ENCODE assay signal across 22 cellular contexts in genomic region chr4:56861365-56861764, GRCh38. TPM values are rescaled to one million over a fixed set of nuclear protein-coding genes. Genes with fewer than 3 reads are reported as not detected.
DNase-seq lines count a peak whose midpoint lies in the region; ATAC-seq, FAIRE-seq and TF ChIP-seq lines count a peak whose summit lies in the region.
"Had no signal": no experiment of that assay in that cellular context is flagged by ENCODE, and none has a peak within 500 bp of the region (broad histone marks: within the 10 kb centered on the region; RNA-seq: fewer than 3 reads in every experiment).

No MANE protein-coding gene starts in this region.

- H3K23me2 ChIP-seq in H1 (ENCODE audit: low read depth, low read length) = no peaks in the 10 kb centered on the region

- H3K14ac ChIP-seq in H1 (ENCODE audit: insufficient read length) = no peak overlapping the region

- H2BK120ac ChIP-seq in H1 (replicated peaks; ENCODE audit: low read depth, low read length) = no peak overlapping the region

- TF ChIP-seq RAD21 in H1 (IDR thresholded peaks at IDR 0.05 in 1 of 2, conservative IDR thresholded peaks at IDR 0.05 in 1 of 2; ENCODE audit: low read depth in 2 of 2, low read length in 2 of 2) = no peak

- no peaks in the 10 kb centered on the region for H3K79me1 ChIP-seq in H1 (ENCODE audit: low read depth, low read length)

- H3K4ac ChIP-seq in H1 (replicated peaks; ENCODE audit: insufficient read length, low read depth, low read length) = no peak overlapping the region

- H2AK5ac ChIP-seq in H1 (ENCODE audit: low read depth, low read length) = no peak overlapping the region

- H3K36me3 ChIP-seq in BE2C = no peaks in the 10 kb centered on the region
- H3K36me3 ChIP-seq in NT2/D1 (ENCODE audit: insufficient read depth, insufficient read length, low read length) = no peaks in the 10 kb centered on the region
- H3K36me3 ChIP-seq in H1 (ENCODE audit: control insufficient read depth in 2 of 4, insufficient read depth in 4 of 4, low read length in 3 of 4) = no peaks in the 10 kb centered on the region
- H3K36me3 ChIP-seq in transverse colon = no peaks in the 10 kb centered on the region
- H3K36me3 ChIP-seq: SJCRH30, suprapubic skin had no signal

- H3K4me1 ChIP-seq in BE2C = no peaks in the 10 kb centered on the region
- peaks cover 4% of the 10 kb centered on the region for H3K4me1 ChIP-seq in NT2/D1 (ENCODE audit: insufficient read depth, insufficient read length)
- H3K4me1 ChIP-seq in H1 (replicated peaks in 1 of 4; ENCODE audit: control insufficient read depth in 3 of 4, insufficient read depth in 4 of 4, low read length in 3 of 4) = no peaks in the 10 kb centered on the region
- H3K4me1 ChIP-seq in transverse colon = no peaks in the 10 kb centered on the region
- H3K4me1 ChIP-seq: SJCRH30 had no signal

- H2BK20ac ChIP-seq in H1 (ENCODE audit: low read length) = no peak overlapping the region

- no peaks in the 10 kb centered on the region for H3K79me2 ChIP-seq in H1 (ENCODE audit: control insufficient read depth in 1 of 2, insufficient read depth in 2 of 2, low read length in 2 of 2)

- no peak overlapping the region for H3K23ac ChIP-seq in H1 (ENCODE audit: insufficient read length)

- in situ Hi-C loops in transverse colon (cut with MboI; ENCODE audit: low pct_ligation_motif_present in 1 of 4, low pct_unique_long_range_greater_than_20kb in 1 of 4, low sequenced_read_pairs in 3 of 4) = no loop called here

- H3K27me3 ChIP-seq in BE2C = peaks cover 4% of the 10 kb centered on the region; the same call in 1 of the 2 replicates
- no peaks in the 10 kb centered on the region for H3K27me3 ChIP-seq in NT2/D1 (ENCODE audit: insufficient read depth, insufficient read length)
- no peaks in the 10 kb centered on the region for H3K27me3 ChIP-seq in H1 (replicated peaks in 1 of 4; ENCODE audit: control insufficient read depth in 3 of 4, extremely low read depth in 1 of 4, insufficient read depth in 3 of 4, low read length in 3 of 4)
- no peaks in the 10 kb centered on the region for H3K27me3 ChIP-seq in transverse colon
- H3K27me3 ChIP-seq: SJCRH30, suprapubic skin had no signal

- no peak overlapping the region for H3K18ac ChIP-seq in H1 (ENCODE audit: extremely low read depth, low read length)

- H4K8ac ChIP-seq in H1 (ENCODE audit: extremely low read depth, insufficient read depth, low read length) = no peak overlapping the region

- TF ChIP-seq CTCF in BE2C (IDR thresholded peaks at IDR 0.05; ENCODE audit: low read depth, low read length) = no peak
- TF ChIP-seq CTCF in H1 (IDR thresholded peaks at IDR 0.05; ENCODE audit: control extremely low read depth in 1 of 3, insufficient read depth in 1 of 3, low read depth in 1 of 3, low read length in 3 of 3) = no peak
- no peak for TF ChIP-seq CTCF in transverse colon (IDR thresholded peaks at IDR 0.05)

- DNase-seq in BE2C (peak; percentile 22), GM12891 (ENCODE audit: insufficient read length, low spot score) (no peak), NT2/D1 (ENCODE audit: low read depth, low spot score) (peak; percentile 42), H1 (ENCODE audit: low read depth in 1 of 2, low spot score in 2 of 2) (no peak), transverse colon (no peak), RCC 7860 (ENCODE audit: low spot score) (no peak), SIG-M5 (lab: John Stamatoyannopoulos, UW) (no peak)
- DNase-seq: activated CD4-positive, alpha-beta T cell treated with anti-CD3 and anti-CD28 coated beads for 4 hours; activated naive CD4-positive, alpha-beta T cell treated with anti-CD3 and anti-CD28 coated beads, Interleukin-2, amount 10 ng/mL, durations not matched to agents 7 days and 5 days; activated T-cell treated with anti-CD3 and anti-CD28 coated beads for 4 hours; effector memory CD8-positive, alpha-beta T cell; NCI-H1105; NCI-H2171 treated with DMSO at 0.1 percent for 48 hours; NK-92 treated with Interleukin-12 subunit alpha and Interleukin-12 subunit beta, amount 100 ng/mL, for 24 hours; right cardiac atrium; stimulated activated CD4-positive, alpha-beta T cell treated with anti-CD3 and anti-CD28 coated beads, Interleukin-1b, Interleukin-23, amount 100 ng/mL, for 48 hours had no signal

- no peak overlapping the region for H4K91ac ChIP-seq in H1 (replicated peaks; ENCODE audit: insufficient read length, low read length)

- no peak overlapping the region for H3K4me3 ChIP-seq in BE2C (ENCODE audit: low read depth, low read length)
- no peak overlapping the region for H3K4me3 ChIP-seq in NT2/D1 (ENCODE audit: insufficient read length, low read depth)
- no peak overlapping the region for H3K4me3 ChIP-seq in H1 (ENCODE audit: extremely low read depth in 1 of 4, insufficient read depth in 2 of 4, low read depth in 3 of 4, low read length in 4 of 4)
- H3K4me3 ChIP-seq in transverse colon = no peak overlapping the region
- H3K4me3 ChIP-seq: SJCRH30, suprapubic skin had no signal

- no peak overlapping the region for H4K5ac ChIP-seq in H1 (ENCODE audit: insufficient read length, low read depth, low read length)

- 40% methylated on average over 1 of the region's 1 CpG; no CpG with 5 or more reads in 1 of the 2 experiments for WGBS in H1 (ENCODE audit: extremely low coverage in 1 of 2, insufficient coverage in 1 of 2, insufficient read length in 1 of 2, insufficient replicate concordance in 2 of 2, low coverage in 1 of 2, low lambda C conversion rate in 2 of 2, missing lambda C conversion rate in 1 of 2), 2 experiments
- 16% methylated on average over 1 of the region's 1 CpG; no CpG with 5 or more reads in 1 of the 2 donors for WGBS in transverse colon (ENCODE audit: low coverage in 1 of 2), 2 donors

- intact Hi-C loops in transverse colon (cut with DNase I; ENCODE audit: low total_unique reads) = no loop called here

- no peak overlapping the region for H3K9ac ChIP-seq in NT2/D1 (ENCODE audit: insufficient read length, low read depth)
- H3K9ac ChIP-seq in H1 (replicated peaks in 1 of 4; ENCODE audit: extremely low read depth in 1 of 4, low read depth in 3 of 4, low read length in 3 of 4) = no peak overlapping the region

- FAIRE-seq in GM12891 (lab: Jason Lieb, UNC) = peak; percentile 78
- FAIRE-seq in H1 (lab: Jason Lieb, UNC) = peak; percentile 77
- FAIRE-seq in RCC 7860 (lab: Jason Lieb, UNC) = no peak
- FAIRE-seq: H54 had no signal

- H2BK12ac ChIP-seq in H1 (ENCODE audit: low read depth, low read length) = no peak overlapping the region

- no peaks in the 10 kb centered on the region for H4K20me1 ChIP-seq in H1 (replicated peaks in 1 of 2; ENCODE audit: control insufficient read depth in 1 of 2, insufficient read depth in 2 of 2, low read length in 2 of 2)

- POLR2A ChIA-PET in H1 (lab: Charles Lee; ENCODE audit: partially characterized antibody) = interaction anchor here (0.6 to 1.8 kb wide), 5 partner anchors 16 to 94 kb away, joined by 3 to 7 read pairs (median 3); partner anchors contain the start of gene REST

- CTCF ChIA-PET in H1 (lab: Charles Lee; ENCODE audit: partially characterized antibody) = interaction anchor here (0.6 to 2.0 kb wide), 5 partner anchors 9 to 31 kb away, joined by 3 to 5 read pairs (median 3); no protein-coding TSS in a partner anchor

- H3K27ac ChIP-seq in H1 (ENCODE audit: low read depth, low read length) (no peak overlapping the region), transverse colon (no peak overlapping the region)
- H3K27ac ChIP-seq: SJCRH30, suprapubic skin had no signal

- TF ChIP-seq EP300 in H1 (IDR thresholded peaks at IDR 0.05; ENCODE audit: borderline replicate concordance in 1 of 2, low read depth in 2 of 2, low read length in 2 of 2) = no peak
- TF ChIP-seq EP300 in transverse colon (IDR thresholded peaks at IDR 0.05; ENCODE audit: low read depth) = no peak

- no peaks in the 10 kb centered on the region for H3K9me3 ChIP-seq in BE2C
- H3K9me3 ChIP-seq in NT2/D1 (ENCODE audit: insufficient read depth, low read length) = no peaks in the 10 kb centered on the region
- H3K9me3 ChIP-seq in H1 (ENCODE audit: insufficient read depth in 2 of 2, low read depth in 1 of 2, low read length in 1 of 2) = no peaks in the 10 kb centered on the region
- no peaks in the 10 kb centered on the region for H3K9me3 ChIP-seq in transverse colon
- H3K9me3 ChIP-seq: SJCRH30, suprapubic skin had no signal

- H2AFZ ChIP-seq in H1 (ENCODE audit: low read length) = no peak overlapping the region

- no peak for ATAC-seq in HG03442 (IDR thresholded peaks at IDR 0.05; ENCODE audit: unreplicated experiment)
- ATAC-seq: effector memory CD8-positive, alpha-beta T cell; right cardiac atrium had no signal

- no peak overlapping the region for H3K56ac ChIP-seq in H1 (replicated peaks; ENCODE audit: insufficient read length, low read depth, low read length)

- no peak overlapping the region for H3K4me2 ChIP-seq in H1 (ENCODE audit: insufficient read depth in 1 of 2, low read depth in 2 of 2, low read length in 2 of 2)

- TF ChIP-seq POLR2A in GM12891 (IDR thresholded peaks at IDR 0.05; ENCODE audit: low read depth, low read length) (no peak), H1 (IDR thresholded peaks at IDR 0.05; ENCODE audit: control extremely low read depth in 1 of 2, low read depth in 2 of 2, low read length in 2 of 2) (no peak), transverse colon (IDR thresholded peaks at IDR 0.05) (no peak)

- H2BK5ac ChIP-seq in H1 (ENCODE audit: low read depth, low read length) = no peak overlapping the region

- H2BK15ac ChIP-seq in H1 (ENCODE audit: low read length) = no peak overlapping the region

RNA-seq across cellular contexts. Expression of gene SPINK2, which starts 39.9 kb away (rescaled TPM):
- not detected for polyA plus RNA-seq in BE2C (2012; ENCODE audit: insufficient read depth, insufficient read length, low read depth)
- polyA plus RNA-seq in GM12891 (2012; ENCODE audit: low read depth, missing spikeins) = 1.1 TPM
- total RNA-seq in H1 (2021; fragmentation: NEBNext Ultra II Directional; extraction: Animal tissue kit (Norgen Biotek cat#: 25700)) = 1.4 and 1.6 TPM in 2 replicates
- 0.89 and 1.9 TPM in 2 replicates for polyA plus RNA-seq in H1 (2011; rRNA removed)
- 2.2 TPM for polyA plus RNA-seq in H1 (2011; cell fraction: cytosol; rRNA removed)
- polyA plus RNA-seq in H1 (2011; cell fraction: nucleus; rRNA removed) = 1.7 TPM
- 0.44 to 1.1 TPM (median 0.52 TPM) in 4 replicates for polyA plus RNA-seq in H1 (2012, experiment 1 of 2)
- 2.2 TPM for polyA plus RNA-seq in H1 (2012, experiment 2 of 2)
- 2.4 TPM for polyA plus RNA-seq in H1 (2013, experiment 1 of 2)
- 2.1 TPM for polyA plus RNA-seq in H1 (2013, experiment 2 of 2)
- polyA minus RNA-seq in H1 (2011; rRNA and poly(A)+ RNA removed) = 0.66 TPM in 1 of 2 replicates, not detected in the other
- polyA minus RNA-seq in H1 (2011; cell fraction: cytosol; rRNA and poly(A)+ RNA removed) = not detected
- polyA minus RNA-seq in H1 (2011; cell fraction: nucleus; rRNA and poly(A)+ RNA removed) = not detected
- total RNA-seq in transverse colon = 1 to 10 TPM in 1 of 4 donors, under 1 TPM in 1, not detected in 2; 0.68 to 2.9 TPM
- total RNA-seq: fibroblast of villous mesenchyme, neural crest cell, SJCRH30, suprapubic skin had no signal

RNA-seq across cellular contexts. Expression of gene REST, which starts 46.3 kb away (rescaled TPM):
- 0.06 TPM for polyA plus RNA-seq in BE2C (2012; ENCODE audit: insufficient read depth, insufficient read length, low read depth)
- polyA plus RNA-seq in GM12891 (2012; ENCODE audit: low read depth, missing spikeins) = 5.3 TPM
- 66.3 and 70.2 TPM in 2 replicates for total RNA-seq in H1 (2021; fragmentation: NEBNext Ultra II Directional; extraction: Animal tissue kit (Norgen Biotek cat#: 25700))
- polyA plus RNA-seq in H1 (2011; rRNA removed) = 6.9 and 10.2 TPM in 2 replicates
- polyA plus RNA-seq in H1 (2011; cell fraction: cytosol; rRNA removed) = 13.5 TPM
- polyA plus RNA-seq in H1 (2011; cell fraction: nucleus; rRNA removed) = 18.2 TPM
- polyA plus RNA-seq in H1 (2012, experiment 1 of 2) = 15.9 to 29.4 TPM (median 20.1 TPM) in 4 replicates
- polyA plus RNA-seq in H1 (2012, experiment 2 of 2) = 1.0 TPM
- 22.9 TPM for polyA plus RNA-seq in H1 (2013, experiment 1 of 2)
- polyA plus RNA-seq in H1 (2013, experiment 2 of 2) = 21.2 TPM
- 87.8 and 89.2 TPM in 2 replicates for polyA minus RNA-seq in H1 (2011; rRNA and poly(A)+ RNA removed)
- polyA minus RNA-seq in H1 (2011; cell fraction: cytosol; rRNA and poly(A)+ RNA removed) = 41.2 TPM
- 63.9 TPM for polyA minus RNA-seq in H1 (2011; cell fraction: nucleus; rRNA and poly(A)+ RNA removed)
- 10 to 100 TPM; 18.7 to 47.8 (median 27.1) TPM for total RNA-seq in transverse colon

Comparison
In these comparisons a context has a peak if more than half of its experiments do, and no peak if none do; other contexts are left out.
1. DNase-seq: peak in BE2C (single experiment) and NT2/D1 (single experiment); none in GM12891 (single experiment), H1 (0 of 2), transverse colon (single experiment), RCC 7860 (single experiment) and SIG-M5 (single experiment).